8 cellular contexts compared by ENCODE assay signal in genomic region chr9:110048473-110048975, GRCh38.
DNase-seq lines count a peak whose midpoint lies in the region; ATAC-seq, FAIRE-seq and TF ChIP-seq lines count a peak whose summit lies in the region.

No MANE protein-coding gene starts in this region.

- peak overlapping the region; percentile 77 for H3K9ac ChIP-seq in mammary epithelial cell (ENCODE audit: insufficient read depth, low read length)
- peak overlapping the region; percentile 78 to 80 for H3K9ac ChIP-seq in kidney (ENCODE audit: low read length in 2 of 2)

- ATAC-seq in GM18498 (IDR thresholded peaks at IDR 0.05; ENCODE audit: unreplicated experiment) (peak; percentile 84), HG02623 (IDR thresholded peaks at IDR 0.05; ENCODE audit: unreplicated experiment) (peak; percentile 72)

- H4K20me1 ChIP-seq in mammary epithelial cell (ENCODE audit: insufficient read depth, low read length): peaks cover 4% of the 10 kb centered on the region

- FAIRE-seq in kidney (lab: Jason Lieb, UNC): no peak

- CTCF ChIA-PET in mammary epithelial cell (lab: Charles Lee; ENCODE audit: low non-redundant PET): no interaction called here

- dilution Hi-C loops in mammary epithelial cell (cut with HindIII; ENCODE audit: low sequenced_read_pairs): no loop called here

- in situ Hi-C loops in mammary epithelial cell (cut with MboI; ENCODE audit: low sequenced_read_pairs in 2 of 2): no loop called here

- intact Hi-C loops in mammary epithelial cell (cut with micrococcal nuclease) (no loop called here), kidney (cut with DNase I) (no loop called here)

- H3K4me3 ChIP-seq in WERI-Rb-1 (ENCODE audit: low read depth, low read length): peak overlapping the region; percentile 80
- peak overlapping the region; percentile 69 to 98 (median 79) for H3K4me3 ChIP-seq in mammary epithelial cell (replicated peaks in 1 of 3; ENCODE audit: insufficient read depth in 1 of 3, low read depth in 2 of 3, low read length in 3 of 3)
- peak overlapping the region; percentile 87 to 89 for H3K4me3 ChIP-seq in kidney (ENCODE audit: low read length in 2 of 2)

- peaks cover 44% of the 10 kb centered on the region for H3K79me2 ChIP-seq in mammary epithelial cell (ENCODE audit: insufficient read depth, low read length)

- H3K27ac ChIP-seq in WERI-Rb-1: no peak overlapping the region
- H3K27ac ChIP-seq in mammary epithelial cell (ENCODE audit: insufficient read depth, low read depth, low read length): peak overlapping the region; percentile 71
- H3K27ac ChIP-seq in kidney (ENCODE audit: low read depth in 2 of 2, low read length in 2 of 2): peak overlapping the region; percentile 82 to 84

- 4% methylated on average over 5 of the region's 39 CpGs for WGBS in mammary epithelial cell (ENCODE audit: low coverage, missing lambda C conversion rate)

- H3K4me1 ChIP-seq in mammary epithelial cell (ENCODE audit: insufficient read depth, low read length) (peaks cover 20% of the 10 kb centered on the region), kidney (ENCODE audit: control insufficient read depth in 1 of 2, insufficient read depth in 1 of 2, low read depth in 1 of 2, low read length in 2 of 2) (peaks cover 0 to 9% of the 10 kb centered on the region in 2 donors)

- H3K9me3 ChIP-seq in WERI-Rb-1 (ENCODE audit: severe bottlenecking): peaks cover 2% of the 10 kb centered on the region
- H3K9me3 ChIP-seq in mammary epithelial cell (replicated peaks; ENCODE audit: insufficient read depth, low read length): no peaks in the 10 kb centered on the region
- H3K9me3 ChIP-seq in kidney (ENCODE audit: control insufficient read depth in 1 of 2, low read length in 2 of 2): no peaks in the 10 kb centered on the region

- no TSS peak for BruUV-seq in mammary epithelial cell (replicated peaks; lab: Mats Ljungman, UMichigan)

- H3K4me2 ChIP-seq in mammary epithelial cell (ENCODE audit: insufficient read depth, low read depth, low read length): peak overlapping the region; percentile 71

- H3K27me3 ChIP-seq in WERI-Rb-1 (ENCODE audit: insufficient read depth, low read depth, severe bottlenecking): peaks cover 8% of the 10 kb centered on the region
- no peaks in the 10 kb centered on the region for H3K27me3 ChIP-seq in mammary epithelial cell (ENCODE audit: insufficient read depth, low read length)

- TF ChIP-seq CTCF in WERI-Rb-1 (IDR thresholded peaks at IDR 0.05; ENCODE audit: low read depth, low read length) (no peak), mammary epithelial cell (conservative IDR thresholded peaks at IDR 0.05 in 1 of 2, IDR thresholded peaks at IDR 0.05 in 1 of 2; ENCODE audit: extremely low read depth in 1 of 2, insufficient read depth in 1 of 2, low read depth in 1 of 2, low read length in 2 of 2) (no peak), kidney (IDR thresholded peaks at IDR 0.05; ENCODE audit: borderline replicate concordance, extremely low read depth, insufficient read depth) (no peak)

- H2AFZ ChIP-seq in mammary epithelial cell (ENCODE audit: low read depth, low read length): peak overlapping the region; percentile 90

- H3K36me3 ChIP-seq in WERI-Rb-1 (no peaks in the 10 kb centered on the region), mammary epithelial cell (ENCODE audit: insufficient read depth, low read length) (no peaks in the 10 kb centered on the region), kidney (ENCODE audit: control insufficient read depth in 1 of 2, insufficient read depth in 2 of 2, low read length in 2 of 2) (no peaks in the 10 kb centered on the region)

- DNase-seq in NCI-H146 (lab: John Stamatoyannopoulos, UW): peak; percentile 87
- peak; percentile 88 for DNase-seq in WERI-Rb-1
- peak; percentile 66 for DNase-seq in mammary epithelial cell
- peak; percentile 93 for DNase-seq in kidney
- peak; percentile 44 to 74 for DNase-seq in stimulated activated CD4-positive, alpha-beta T cell treated with anti-CD3 and anti-CD28 coated beads, Interleukin-1b, Interleukin-23, amount 100 ng/mL, for 1 hour (ENCODE audit: low read depth in 2 of 2)
- no peak for DNase-seq in HuH-7.5 (ENCODE audit: low spot score)
